In the genomic region with DNA sequence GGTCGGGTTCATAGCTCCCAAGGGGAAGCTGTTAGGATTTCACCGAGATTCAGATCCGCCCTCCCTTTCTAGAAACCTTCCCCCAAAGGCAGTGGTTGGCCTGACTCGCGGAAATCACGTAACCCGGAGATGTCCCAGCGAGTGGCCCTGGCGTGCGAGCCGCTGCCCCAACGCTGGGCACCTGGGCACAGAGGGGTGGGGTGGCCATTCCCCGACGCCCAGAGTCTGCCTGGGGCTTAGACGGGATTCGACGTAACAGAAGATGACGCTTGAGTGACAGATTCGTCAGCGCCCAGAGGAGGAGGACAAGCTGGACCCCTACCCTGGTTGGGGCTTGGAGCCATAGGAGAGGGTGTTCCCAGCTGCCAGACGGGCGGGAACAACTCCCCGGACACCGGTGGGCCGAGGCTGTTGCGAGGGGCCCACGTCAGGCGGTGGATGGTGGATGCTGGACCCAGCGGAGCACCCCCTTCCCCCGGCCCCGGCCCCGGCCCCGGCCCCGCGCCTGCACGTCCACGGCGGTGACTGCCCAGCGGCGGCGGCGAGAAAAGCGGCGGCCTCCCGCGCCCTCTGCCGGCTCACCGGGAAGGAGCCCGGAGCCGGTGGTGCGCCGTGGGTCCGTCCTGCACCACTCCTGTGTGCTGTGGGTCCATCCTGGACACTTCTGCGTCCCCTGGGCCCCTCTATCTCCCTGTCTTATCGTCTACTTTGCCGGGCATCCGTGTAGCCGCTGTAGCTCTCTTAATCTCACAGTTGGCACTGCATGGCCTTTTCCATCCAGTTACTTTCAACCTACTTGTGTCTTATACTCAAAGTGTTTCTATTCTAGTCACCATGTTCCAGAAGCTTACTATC, we compare ENCODE assay signal across 1 cellular context.
TF ChIP-seq lines count a peak whose summit lies in the region.

No MANE protein-coding gene starts in this region.

TF ChIP-seq in HepG2, 621 proteins besides CTCF, POLR2A, EP300 and RAD21:
- peak; percentile 18; the same call in 1 of the 2 replicates for TF ChIP-seq GABPB1 (CRISPR knock-in tag; IDR thresholded peaks at IDR 0.05)
- peak; percentile 72 for TF ChIP-seq STAG1 (CRISPR knock-in tag; IDR thresholded peaks at IDR 0.05)
- TF ChIP-seq ATF1 (CRISPR knock-in tag; IDR thresholded peaks at IDR 0.05) = no peak
- TF ChIP-seq, protein P1, sequence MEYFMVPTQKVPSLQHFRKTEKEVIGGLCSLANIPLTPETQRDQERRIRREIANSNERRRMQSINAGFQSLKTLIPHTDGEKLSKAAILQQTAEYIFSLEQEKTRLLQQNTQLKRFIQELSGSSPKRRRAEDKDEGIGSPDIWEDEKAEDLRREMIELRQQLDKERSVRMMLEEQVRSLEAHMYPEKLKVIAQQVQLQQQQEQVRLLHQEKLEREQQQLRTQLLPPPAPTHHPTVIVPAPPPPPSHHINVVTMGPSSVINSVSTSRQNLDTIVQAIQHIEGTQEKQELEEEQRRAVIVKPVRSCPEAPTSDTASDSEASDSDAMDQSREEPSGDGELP (IDR thresholded peaks at IDR 0.05; ENCODE audit: borderline replicate concordance, low read depth) = no peak
